In the genomic region with DNA sequence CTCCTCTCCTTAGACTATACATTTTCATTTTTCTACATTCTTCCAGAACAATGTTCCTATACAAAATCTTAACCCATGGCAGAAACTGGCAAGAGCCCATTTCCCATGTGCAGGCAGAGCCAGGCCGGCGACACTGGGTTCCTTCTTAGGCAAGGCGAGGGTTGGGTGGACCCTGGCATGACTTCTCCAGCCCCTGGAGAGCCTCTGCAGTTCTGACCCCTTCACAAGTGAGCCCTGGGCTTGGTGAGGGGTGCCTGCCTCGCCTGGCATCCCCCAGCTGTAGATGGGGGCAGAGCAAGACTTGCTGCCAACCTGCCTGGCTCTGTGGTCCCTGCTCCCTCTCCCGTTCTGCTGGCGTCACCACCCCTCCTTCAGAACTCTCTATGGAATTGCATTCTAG, we compare ENCODE assay signal across 1 cellular context.
TF ChIP-seq lines count a peak whose summit lies in the region.

No MANE protein-coding gene starts in this region.

TF ChIP-seq in SK-N-SH, 30 proteins besides CTCF, POLR2A, EP300 and RAD21 (continued from another document):
- TF ChIP-seq PBX3 (IDR thresholded peaks at IDR 0.05), result no peak
- no peak for TF ChIP-seq TCF12 (IDR thresholded peaks at IDR 0.05)
- TF ChIP-seq CHD2 (IDR thresholded peaks at IDR 0.05; ENCODE audit: low read length, partially characterized antibody), result no peak
- TF ChIP-seq EZH2phosphoT487 (IDR thresholded peaks at IDR 0.05; ENCODE audit: borderline replicate concordance, low read depth), result no peak
- TF ChIP-seq, protein P1, sequence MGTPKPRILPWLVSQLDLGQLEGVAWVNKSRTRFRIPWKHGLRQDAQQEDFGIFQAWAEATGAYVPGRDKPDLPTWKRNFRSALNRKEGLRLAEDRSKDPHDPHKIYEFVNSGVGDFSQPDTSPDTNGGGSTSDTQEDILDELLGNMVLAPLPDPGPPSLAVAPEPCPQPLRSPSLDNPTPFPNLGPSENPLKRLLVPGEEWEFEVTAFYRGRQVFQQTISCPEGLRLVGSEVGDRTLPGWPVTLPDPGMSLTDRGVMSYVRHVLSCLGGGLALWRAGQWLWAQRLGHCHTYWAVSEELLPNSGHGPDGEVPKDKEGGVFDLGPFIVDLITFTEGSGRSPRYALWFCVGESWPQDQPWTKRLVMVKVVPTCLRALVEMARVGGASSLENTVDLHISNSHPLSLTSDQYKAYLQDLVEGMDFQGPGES (IDR thresholded peaks at IDR 0.05; ENCODE audit: low read depth, low read length), result no peak
- no peak for TF ChIP-seq MXI1 (IDR thresholded peaks at IDR 0.05; ENCODE audit: low read depth, low read length)
- TF ChIP-seq FOXM1 (IDR thresholded peaks at IDR 0.05; ENCODE audit: low read depth), result no peak
- no peak for TF ChIP-seq TEAD4 (IDR thresholded peaks at IDR 0.05; ENCODE audit: borderline replicate concordance, insufficient read depth)
- no peak for TF ChIP-seq ZBTB33 (IDR thresholded peaks at IDR 0.05; ENCODE audit: borderline replicate concordance, low read depth)
- TF ChIP-seq FOXJ3 (CRISPR knock-in tag; IDR thresholded peaks at IDR 0.05), result no peak
- no peak for TF ChIP-seq YY1 (IDR thresholded peaks at IDR 0.05; ENCODE audit: low read depth)
- TF ChIP-seq REST (IDR thresholded peaks at IDR 0.05; ENCODE audit: low read depth, low read length), result no peak
- TF ChIP-seq FOSL2 (IDR thresholded peaks at IDR 0.05; ENCODE audit: borderline replicate concordance, low read depth), result no peak
- TF ChIP-seq, protein P2, sequence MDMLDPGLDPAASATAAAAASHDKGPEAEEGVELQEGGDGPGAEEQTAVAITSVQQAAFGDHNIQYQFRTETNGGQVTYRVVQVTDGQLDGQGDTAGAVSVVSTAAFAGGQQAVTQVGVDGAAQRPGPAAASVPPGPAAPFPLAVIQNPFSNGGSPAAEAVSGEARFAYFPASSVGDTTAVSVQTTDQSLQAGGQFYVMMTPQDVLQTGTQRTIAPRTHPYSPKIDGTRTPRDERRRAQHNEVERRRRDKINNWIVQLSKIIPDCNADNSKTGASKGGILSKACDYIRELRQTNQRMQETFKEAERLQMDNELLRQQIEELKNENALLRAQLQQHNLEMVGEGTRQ (IDR thresholded peaks at IDR 0.05; ENCODE audit: borderline replicate concordance, low read depth, low read length), result no peak
- no peak for TF ChIP-seq ELF1 (IDR thresholded peaks at IDR 0.05)
- TF ChIP-seq USF1 (IDR thresholded peaks at IDR 0.05; ENCODE audit: borderline replicate concordance, low read depth), result no peak
- TF ChIP-seq SIN3A (IDR thresholded peaks at IDR 0.05; ENCODE audit: borderline replicate concordance, low read depth, low read length), result no peak
- no peak for TF ChIP-seq SMC3 (IDR thresholded peaks at IDR 0.05; ENCODE audit: low read depth, low read length)
TF ChIP-seq in SK-N-SH: peak in this region for 0.
